Comparison of ENCODE assay signal across 31 cellular contexts in genomic region chr11:39037611-39038010, GRCh38.
"Had no signal": no experiment of that assay in that cellular context is flagged by ENCODE, and none has a peak within 500 bp of the region (broad histone marks: within the 10 kb centered on the region; RNA-seq: fewer than 3 reads in every experiment).

No MANE protein-coding gene starts in this region.

- H3K36me3 ChIP-seq: adrenal gland, ascending aorta, brain microvascular endothelial cell, breast epithelium, cardiac muscle cell had no signal

- DNase-seq: activated effector memory CD4-positive, alpha-beta T cell treated with anti-CD3 and anti-CD28 coated beads, Interleukin-2, amount 50 U/mL, for 16 hours; activated effector memory CD4-positive, alpha-beta T cell treated with Interleukin-2 at 50 U/mL for 16 hours; activated gamma-delta T cell; activated gamma-delta T cell treated with Interleukin-2 at 50 U/mL for 16 hours; activated naive CD4-positive, alpha-beta T cell; activated naive CD4-positive, alpha-beta T cell treated with anti-CD3 and anti-CD28 coated beads for 36 hours; activated naive CD4-positive, alpha-beta T cell treated with anti-CD3 and anti-CD28 coated beads, Interleukin-2, amount 10 ng/mL, durations not matched to agents 7 days and 5 days; activated naive CD4-positive, alpha-beta T cell treated with anti-CD3 and anti-CD28 coated beads, Interleukin-2, amount 50 U/mL, for 16 hours; activated naive CD4-positive, alpha-beta T cell treated with Interleukin-2 at 50 U/mL for 16 hours; activated naive CD8-positive, alpha-beta T cell treated with anti-CD3 and anti-CD28 coated beads for 36 hours; activated naive CD8-positive, alpha-beta T cell treated with anti-CD3 and anti-CD28 coated beads, Interleukin-2, amount 10 ng/mL, durations not matched to agents 7 days and 5 days; activated naive CD8-positive, alpha-beta T cell treated with anti-CD3 and anti-CD28 coated beads, Interleukin-2, amount 50 U/mL, for 24 hours; activated T-cell treated with anti-CD3 and anti-CD28 coated beads, Interleukin-2, amount 50 U/mL, for 24 hours; activated T-cell treated with anti-CD3 and anti-CD28 coated beads, Interleukin-2, amount 50 U/mL, for 4 hours; activated T-cell treated with anti-CD3 and anti-CD28 coated beads, Interleukin-2, amount 50 U/mL, for 48 hours; activated T-cell treated with anti-CD3 and anti-CD28 coated beads, Interleukin-2, amount 50 U/mL, for 72 hours; adrenal gland; amniotic stem cell; amygdala; anterior cingulate cortex; aorta; body of pancreas; brain microvascular endothelial cell; caudate nucleus; central memory CD4-positive, alpha-beta T cell; cerebellar nuclear complex had no signal

- H3K27me3 ChIP-seq: adrenal gland, ascending aorta, body of pancreas, brain microvascular endothelial cell, breast epithelium, cardiac muscle cell had no signal

- H3K9me3 ChIP-seq: ascending aorta, body of pancreas, breast epithelium had no signal

- H3K4me3 ChIP-seq: adrenal gland, ascending aorta, body of pancreas, breast epithelium, cardiac muscle cell had no signal

- H3K27ac ChIP-seq: adrenal gland, ascending aorta, body of pancreas, brain microvascular endothelial cell, breast epithelium, cardiac muscle cell had no signal

- H3K4me1 ChIP-seq: adrenal gland, ascending aorta, body of pancreas, breast epithelium had no signal

- ATAC-seq: activated naive CD4-positive, alpha-beta T cell treated with anti-CD3 and anti-CD28 coated beads, Interleukin-2, amount 50 U/mL, for 72 hours; activated naive CD8-positive, alpha-beta T cell treated with anti-CD3 and anti-CD28 coated beads, Interleukin-2, amount 50 U/mL, for 24 hours; activated T-cell treated with anti-CD3 and anti-CD28 coated beads, Interleukin-2, amount 50 U/mL, for 4 hours; activated T-cell treated with anti-CD3 and anti-CD28 coated beads, Interleukin-2, amount 50 U/mL, for 72 hours; activated T-helper 17 cell treated with anti-CD3 and anti-CD28 coated beads, Interleukin-2, amount 50 U/mL, for 72 hours; body of pancreas had no signal
